ENCODE assay signal across 20 cellular contexts in genomic region chr1:60419023-60419422, GRCh38.
DNase-seq lines count a peak whose midpoint lies in the region; ATAC-seq, FAIRE-seq and TF ChIP-seq lines count a peak whose summit lies in the region.
"Had no signal": no experiment of that assay in that cellular context is flagged by ENCODE, and none has a peak within 500 bp of the region (broad histone marks: within the 10 kb centered on the region; RNA-seq: fewer than 3 reads in every experiment).

No MANE protein-coding gene starts in this region.

- DNase-seq in NCI-H2171 treated with DMSO at 0.1 percent for 48 hours (lab: John Stamatoyannopoulos, UW) (peak; percentile 11), NCI-H2171 (lab: John Stamatoyannopoulos, UW) (no peak), mucosa of descending colon (peak in 1 of 3 donors; percentile 32), T1000 (lab: John Stamatoyannopoulos, UW) (no peak), GM03348 (ENCODE audit: low spot score) (no peak)
- DNase-seq: AML-193; BE2C; CD4-positive, alpha-beta T cell; CD8-positive, alpha-beta memory T cell; DMS 273 treated with DMSO at 0.1 percent for 48 hours; DND-41; GOT3; HFFc6 had no signal

- FAIRE-seq in colon (lab: Jason Lieb, UNC), result peak; percentile 61
- FAIRE-seq: D721Med, GM12878, GM18507, H54 had no signal

- no peaks in the 10 kb centered on the region for H3K36me3 ChIP-seq in mucosa of descending colon (ENCODE audit: low read depth)
- H3K36me3 ChIP-seq: BE2C; BLaER1 treated with 17β-estradiol and CSF1 and Interleukin-3, amounts not matched to agents 10 nM and 100 nM; HAP-1 had no signal

- peak; percentile 97 for ATAC-seq in mucosa of descending colon
- ATAC-seq: GM12878 had no signal

- intact Hi-C loops in mucosa of descending colon (cut with DNase I, micrococcal nuclease), result no loop called here

- H3K9me3 ChIP-seq in mucosa of descending colon, result no peaks in the 10 kb centered on the region
- H3K9me3 ChIP-seq: BE2C, HAP-1 had no signal

- H3K4me1 ChIP-seq in mucosa of descending colon (ENCODE audit: low read depth), result no peaks in the 10 kb centered on the region
- H3K4me1 ChIP-seq: BE2C; BLaER1 treated with 17β-estradiol and CSF1 and Interleukin-3, amounts not matched to agents 10 nM and 100 nM; HAP-1 had no signal

- no peak overlapping the region for H3K4me3 ChIP-seq in mucosa of descending colon
- H3K4me3 ChIP-seq: BLaER1 treated with 17β-estradiol and CSF1 and Interleukin-3, amounts not matched to agents 10 nM and 100 nM; GM12878; HAP-1 had no signal

- no peak for TF ChIP-seq CTCF in mucosa of descending colon (IDR thresholded peaks at IDR 0.05)
